In the genomic region with DNA sequence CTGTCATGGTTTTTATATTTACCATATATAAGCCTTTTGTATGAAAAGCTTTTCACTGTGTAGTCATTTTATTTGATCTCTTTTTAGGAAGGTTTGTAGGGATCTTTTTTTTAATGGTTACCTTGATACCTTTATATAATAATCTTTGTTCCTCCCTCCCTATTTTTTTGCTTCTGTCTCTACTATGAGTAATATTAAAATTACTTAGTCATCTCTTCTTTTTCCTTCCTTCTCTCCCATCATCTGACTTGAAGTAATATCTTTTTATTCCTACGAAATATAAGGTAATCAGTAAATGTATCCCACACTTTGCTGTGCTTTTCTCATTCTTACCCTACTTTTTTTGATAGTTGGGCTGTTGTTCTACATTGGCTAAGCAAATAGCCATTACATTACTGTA, we compare ENCODE assay signal across 26 cellular contexts.
DNase-seq lines count a peak whose midpoint lies in the region; ATAC-seq and TF ChIP-seq lines count a peak whose summit lies in the region.
"Had no signal": no experiment of that assay in that cellular context is flagged by ENCODE, and none has a peak within 500 bp of the region (broad histone marks: within the 10 kb centered on the region; RNA-seq: fewer than 3 reads in every experiment).

No MANE protein-coding gene starts in this region.

- no peak for DNase-seq in HFFc6
- DNase-seq in epithelial cell of prostate (ENCODE audit: low read depth, low spot score), result no peak
- no peak for DNase-seq in midbrain (lab: John Stamatoyannopoulos, UW)
- DNase-seq: C1 segment of cervical spinal cord; Caco-2; CD4-positive, alpha-beta memory T cell; DMS 273 treated with DMSO at 0.1 percent for 48 hours; DMS79 treated with DMSO at 0.1 percent for 48 hours; GOT3; Karpas-422; NCI-H1105; NCI-H146; NCI-H1930; NCI-H2107; NCI-H446; NCI-H524 treated with DMSO at 0.1 percent for 48 hours; NCI-H774; SHP77 had no signal

- no peaks in the 10 kb centered on the region for H3K27me3 ChIP-seq in skeletal muscle satellite cell (ENCODE audit: control insufficient read depth, insufficient read depth, low read length)

- H3K4me2 ChIP-seq in skeletal muscle satellite cell (ENCODE audit: low read length), result peak overlapping the region; percentile 57
- H3K4me2 ChIP-seq: A549 had no signal

- H3K9ac ChIP-seq in skeletal muscle satellite cell (ENCODE audit: low read depth, low read length), result no peak overlapping the region

- no peak for TF ChIP-seq CTCF in HFFc6 (IDR thresholded peaks at IDR 0.05)

- H3K4me3 Mint-ChIP-seq in HFFc6, result no peak overlapping the region
- H3K4me3 Mint-ChIP-seq: CD4-positive, alpha-beta memory T cell had no signal

- peaks cover 19% of the 10 kb centered on the region for H3K4me1 ChIP-seq in skeletal muscle satellite cell (ENCODE audit: control insufficient read depth, insufficient read depth, low read length)
- H3K4me1 ChIP-seq: Caco-2 had no signal

- peaks cover 2% of the 10 kb centered on the region for H3K27me3 Mint-ChIP-seq in HFFc6 (ENCODE audit: insufficient read depth)
- H3K27me3 Mint-ChIP-seq: CD4-positive, alpha-beta memory T cell had no signal

- peaks cover 24% of the 10 kb centered on the region for H3K4me1 Mint-ChIP-seq in HFFc6 (ENCODE audit: low read depth)
- H3K4me1 Mint-ChIP-seq: CD4-positive, alpha-beta memory T cell had no signal

- H3K27ac Mint-ChIP-seq in HFFc6, result peak overlapping the region; percentile 1; the same call in 1 of the 2 replicates
- H3K27ac Mint-ChIP-seq: CD4-positive, alpha-beta memory T cell had no signal

- H3K36me3 ChIP-seq in skeletal muscle satellite cell (ENCODE audit: insufficient read depth, low read length), result no peaks in the 10 kb centered on the region
- H3K36me3 ChIP-seq: HAP-1 had no signal

- H3K4me3 ChIP-seq in skeletal muscle satellite cell (ENCODE audit: low read length), result no peak overlapping the region
- H3K4me3 ChIP-seq: A549, HAP-1 had no signal

- ATAC-seq in SK-N-SH treated with all-trans-retinoic acid at 6 μM for 48 hours (peak; percentile 52), HG03439 (IDR thresholded peaks at IDR 0.05; ENCODE audit: unreplicated experiment) (no peak), HG02759 (IDR thresholded peaks at IDR 0.05; ENCODE audit: unreplicated experiment) (no peak)
- ATAC-seq: A549, HepG2 had no signal

- no peaks in the 10 kb centered on the region for H3K9me3 Mint-ChIP-seq in HFFc6

- no peaks in the 10 kb centered on the region for H3K9me3 ChIP-seq in skeletal muscle satellite cell (replicated peaks; ENCODE audit: low read length)
- H3K9me3 ChIP-seq: A549, Caco-2, HAP-1 had no signal

- peaks cover 8% of the 10 kb centered on the region; the same call in 1 of the 2 replicates for H3K36me3 Mint-ChIP-seq in HFFc6 (ENCODE audit: low read depth)

- H3K27ac ChIP-seq in epithelial cell of prostate, result peak overlapping the region; percentile 23
- H3K27ac ChIP-seq: A549, RWPE1 had no signal

TF ChIP-seq in SK-N-SH treated with all-trans-retinoic acid at 6 μM for 48 hours, 23 proteins besides CTCF, POLR2A, EP300 and RAD21:
- no peak for TF ChIP-seq SNAI2 (CRISPR knock-in tag; IDR thresholded peaks at IDR 0.05)
- TF ChIP-seq PPARA (CRISPR knock-in tag; IDR thresholded peaks at IDR 0.05; ENCODE audit: borderline replicate concordance), result no peak
- TF ChIP-seq RARB (CRISPR knock-in tag; IDR thresholded peaks at IDR 0.05), result no peak
- TF ChIP-seq CSDC2 (CRISPR knock-in tag; IDR thresholded peaks at IDR 0.05), result no peak
- no peak for TF ChIP-seq ARNTL (CRISPR knock-in tag; IDR thresholded peaks at IDR 0.05; ENCODE audit: borderline replicate concordance, low read depth)
- no peak for TF ChIP-seq ZC3H10 (CRISPR knock-in tag; IDR thresholded peaks at IDR 0.05)
- TF ChIP-seq, protein P1, sequence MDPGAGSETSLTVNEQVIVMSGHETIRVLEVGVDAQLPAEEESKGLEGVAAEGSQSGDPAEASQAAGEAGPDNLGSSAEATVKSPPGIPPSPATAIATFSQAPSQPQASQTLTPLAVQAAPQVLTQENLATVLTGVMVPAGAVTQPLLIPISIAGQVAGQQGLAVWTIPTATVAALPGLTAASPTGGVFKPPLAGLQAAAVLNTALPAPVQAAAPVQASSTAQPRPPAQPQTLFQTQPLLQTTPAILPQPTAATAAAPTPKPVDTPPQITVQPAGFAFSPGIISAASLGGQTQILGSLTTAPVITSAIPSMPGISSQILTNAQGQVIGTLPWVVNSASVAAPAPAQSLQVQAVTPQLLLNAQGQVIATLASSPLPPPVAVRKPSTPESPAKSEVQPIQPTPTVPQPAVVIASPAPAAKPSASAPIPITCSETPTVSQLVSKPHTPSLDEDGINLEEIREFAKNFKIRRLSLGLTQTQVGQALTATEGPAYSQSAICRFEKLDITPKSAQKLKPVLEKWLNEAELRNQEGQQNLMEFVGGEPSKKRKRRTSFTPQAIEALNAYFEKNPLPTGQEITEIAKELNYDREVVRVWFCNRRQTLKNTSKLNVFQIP (CRISPR knock-in tag; IDR thresholded peaks at IDR 0.05; ENCODE audit: borderline replicate concordance, low read depth), result no peak
- TF ChIP-seq OSR1 (CRISPR knock-in tag; IDR thresholded peaks at IDR 0.05), result no peak
- no peak for TF ChIP-seq ZNF565 (CRISPR knock-in tag; conservative IDR thresholded peaks at IDR 0.05; ENCODE audit: low read depth)
TF ChIP-seq in SK-N-SH treated with all-trans-retinoic acid at 6 μM for 48 hours: peak in this region for 0.
